13 cellular contexts compared by ENCODE assay signal in the genomic region with DNA sequence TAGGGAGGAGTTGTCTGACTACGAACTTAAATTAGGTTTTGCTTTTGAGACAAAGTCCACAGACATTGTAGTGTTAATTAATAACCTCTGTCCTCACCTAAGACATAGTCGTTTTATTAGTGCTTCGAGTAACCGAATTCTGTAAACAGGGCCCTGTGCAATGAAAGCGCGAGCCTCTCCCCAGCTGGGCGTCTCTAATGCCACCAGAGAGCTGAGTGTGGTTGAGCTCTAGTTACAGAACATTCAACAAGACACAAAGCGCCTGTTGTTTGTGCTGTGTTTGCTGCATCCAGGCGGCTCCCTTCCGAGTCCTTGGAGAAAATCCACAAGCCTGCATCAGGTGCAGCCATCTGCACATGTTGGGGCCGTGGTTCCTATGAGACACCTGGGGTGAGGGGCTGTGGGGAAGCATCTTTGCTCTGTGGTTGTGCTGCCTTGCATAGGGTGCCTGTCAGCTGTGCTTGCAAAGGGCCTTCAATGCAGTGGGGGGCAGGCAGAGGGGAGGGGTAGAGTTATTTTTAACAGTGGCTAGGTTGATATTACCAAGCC.
DNase-seq lines count a peak whose midpoint lies in the region; ATAC-seq and TF ChIP-seq lines count a peak whose summit lies in the region.
"Had no signal": no experiment of that assay in that cellular context is flagged by ENCODE, and none has a peak within 500 bp of the region (broad histone marks: within the 10 kb centered on the region; RNA-seq: fewer than 3 reads in every experiment).

No MANE protein-coding gene starts in this region.

- no peaks in the 10 kb centered on the region for H3K4me1 ChIP-seq in body of pancreas
- H3K4me1 ChIP-seq: lower lobe of right lung had no signal

- no peaks in the 10 kb centered on the region for H3K27me3 ChIP-seq in body of pancreas
- no peaks in the 10 kb centered on the region for H3K27me3 ChIP-seq in brain microvascular endothelial cell (replicated peaks)

- H3K27ac ChIP-seq in body of pancreas (peak overlapping the region in 1 of 4 donors; percentile 6), brain microvascular endothelial cell (no peak overlapping the region)
- H3K27ac ChIP-seq: lower lobe of right lung had no signal

- peak; percentile 64 for ATAC-seq in body of pancreas
- no peak for ATAC-seq in GM21360 (IDR thresholded peaks at IDR 0.05; ENCODE audit: unreplicated experiment)
- ATAC-seq: lower lobe of right lung had no signal

- H3K4me3 ChIP-seq in body of pancreas (no peak overlapping the region), brain microvascular endothelial cell (ENCODE audit: low read depth, low read length) (no peak overlapping the region)
- H3K4me3 ChIP-seq: lower lobe of right lung had no signal

- intact Hi-C loops in body of pancreas (cut with DNase I): no loop called here

- DNase-seq in Ammon's horn (ENCODE audit: low spot score): peak; percentile 90
- peak; percentile 65 for DNase-seq in NCI-H128 (lab: John Stamatoyannopoulos, UW; ENCODE audit: unreplicated experiment)
- DNase-seq in body of pancreas: peak in 3 of 4 donors; percentile 14 to 43 (median 40)
- DNase-seq in mucosa of gallbladder (ENCODE audit: low spot score): peak; percentile 67
- DNase-seq in brain microvascular endothelial cell: no peak
- DNase-seq in activated naive CD4-positive, alpha-beta T cell treated with Interleukin-2 at 50 U/mL for 16 hours: no peak
- no peak for DNase-seq in NK-92 treated with Interleukin-12 subunit alpha and Interleukin-12 subunit beta, amount 100 ng/mL, for 24 hours (lab: John Stamatoyannopoulos, UW)
- DNase-seq: activated CD4-positive, alpha-beta T cell treated with anti-CD3 and anti-CD28 coated beads, Interleukin-2, amount 50 U/mL, for 1 hour; lower lobe of right lung; SK-N-SH; stimulated activated CD4-positive, alpha-beta T cell treated with anti-CD3 and anti-CD28 coated beads, Interleukin-12 subunit alpha, Interleukin-12 subunit beta, amount 100 ng/mL, for 4 hours; stimulated activated naive CD4-positive, alpha-beta T cell treated with Interleukin-2 at 50 U/mL for 16 hours had no signal

- TF ChIP-seq CTCF in body of pancreas (IDR thresholded peaks at IDR 0.05): no peak
- TF ChIP-seq CTCF in brain microvascular endothelial cell (IDR thresholded peaks at IDR 0.05; ENCODE audit: low read depth, low read length, missing control alignments): no peak

- TF ChIP-seq POLR2A in body of pancreas (IDR thresholded peaks at IDR 0.05): no peak

- H3K36me3 ChIP-seq in body of pancreas (replicated peaks in 1 of 2; ENCODE audit: insufficient read depth in 1 of 2, low read depth in 2 of 2) (no peaks in the 10 kb centered on the region), brain microvascular endothelial cell (replicated peaks) (no peaks in the 10 kb centered on the region)
- H3K36me3 ChIP-seq: lower lobe of right lung had no signal

- no peaks in the 10 kb centered on the region for H3K9me3 ChIP-seq in body of pancreas
- H3K9me3 ChIP-seq: lower lobe of right lung, SK-N-SH had no signal

- in situ Hi-C loops in brain microvascular endothelial cell (cut with HindIII; ENCODE audit: low pct_ligation_motif_present, low sequenced_read_pairs): no loop called here

- 45 to 48% methylated on average over 9 to 11 of the region's 11 CpGs for WGBS in body of pancreas, 2 donors

Comparison
In these comparisons a context has a peak if more than half of its experiments do, and no peak if none do; other contexts are left out.
1. DNase-seq: peak in Ammon's horn (single experiment), NCI-H128 (single experiment), body of pancreas (3 of 4) and mucosa of gallbladder (single experiment); none in brain microvascular endothelial cell (single experiment), activated naive CD4-positive, alpha-beta T cell treated with Interleukin-2 at 50 U/mL for 16 hours (single experiment) and NK-92 treated with Interleukin-12 subunit alpha and Interleukin-12 subunit beta, amount 100 ng/mL, for 24 hours (single experiment).